16 cellular contexts compared by ENCODE assay signal in genomic region chr22:48563118-48563965, GRCh38.
DNase-seq lines count a peak whose midpoint lies in the region; ATAC-seq and TF ChIP-seq lines count a peak whose summit lies in the region.
"Had no signal": no experiment of that assay in that cellular context is flagged by ENCODE, and none has a peak within 500 bp of the region (broad histone marks: within the 10 kb centered on the region; RNA-seq: fewer than 3 reads in every experiment).

No MANE protein-coding gene starts in this region.

- no peaks in the 10 kb centered on the region for H3K4me1 ChIP-seq in right cardiac atrium (ENCODE audit: control insufficient read depth, insufficient read depth, low read length)
- H3K4me1 ChIP-seq in lower lobe of right lung, result peaks cover 5% of the 10 kb centered on the region
- H3K4me1 ChIP-seq: HAP-1 had no signal

- peaks cover 15% of the 10 kb centered on the region for H3K9me3 Mint-ChIP-seq in glutamatergic neuron (ENCODE audit: unreplicated experiment)
- H3K9me3 Mint-ChIP-seq: GM23338 had no signal

- 84% methylated on average over 30 of the region's 30 CpGs for WGBS in right cardiac atrium

- peak; percentile 9 to 48 (median 17) for DNase-seq in right cardiac atrium
- DNase-seq in Right ventricle myocardium superior, result no peak
- peak; percentile 6 for DNase-seq in glutamatergic neuron
- DNase-seq in lower lobe of right lung, result peak; percentile 44
- no peak for DNase-seq in coronary artery (ENCODE audit: low spot score)
- DNase-seq: C1 segment of cervical spinal cord; Calu3; CD4-positive, alpha-beta memory T cell; COR-L47; DMS53; DMS79 treated with DMSO at 0.1 percent for 48 hours; GF-D8; HFFc6 had no signal

- no peak overlapping the region for H3K4me3 Mint-ChIP-seq in glutamatergic neuron (ENCODE audit: unreplicated experiment)
- H3K4me3 Mint-ChIP-seq: CD4-positive, alpha-beta memory T cell; GM23338; HFFc6 had no signal

- H3K9me3 ChIP-seq in right cardiac atrium (ENCODE audit: control insufficient read depth, low read length) (no peaks in the 10 kb centered on the region), lower lobe of right lung (no peaks in the 10 kb centered on the region)
- H3K9me3 ChIP-seq: HAP-1 had no signal

- H3K27me3 ChIP-seq in right cardiac atrium (ENCODE audit: control insufficient read depth, insufficient read depth), result no peaks in the 10 kb centered on the region
- H3K27me3 ChIP-seq in lower lobe of right lung (ENCODE audit: low read depth), result peaks cover 9% of the 10 kb centered on the region

- H3K36me3 ChIP-seq in lower lobe of right lung, result no peaks in the 10 kb centered on the region
- H3K36me3 ChIP-seq: HAP-1 had no signal

- intact Hi-C loops in right cardiac atrium (cut with DNase I), result no loop called here
- intact Hi-C loops in Right ventricle myocardium superior (cut with DNase I), result no loop called here
- intact Hi-C loops in lower lobe of right lung (cut with DNase I), result no loop called here

- no peaks in the 10 kb centered on the region for H3K36me3 Mint-ChIP-seq in glutamatergic neuron (ENCODE audit: unreplicated experiment)
- H3K36me3 Mint-ChIP-seq: CD4-positive, alpha-beta memory T cell had no signal

- no peak overlapping the region for H3K27ac Mint-ChIP-seq in glutamatergic neuron (ENCODE audit: unreplicated experiment)
- H3K27ac Mint-ChIP-seq: CD4-positive, alpha-beta memory T cell; GM23338; HFFc6 had no signal

- ATAC-seq in right cardiac atrium (no peak), Right ventricle myocardium superior (ENCODE audit: poor library complexity) (no peak), lower lobe of right lung (no peak), HG02571 (IDR thresholded peaks at IDR 0.05; ENCODE audit: unreplicated experiment) (no peak)
- ATAC-seq: GM23338 had no signal

- peaks cover 7% of the 10 kb centered on the region for H3K27me3 Mint-ChIP-seq in glutamatergic neuron (ENCODE audit: unreplicated experiment)

- no peak for TF ChIP-seq CTCF in glutamatergic neuron (IDR thresholded peaks at IDR 0.05; ENCODE audit: partially characterized antibody, unreplicated experiment)
- no peak for TF ChIP-seq CTCF in lower lobe of right lung (IDR thresholded peaks at IDR 0.05)
- TF ChIP-seq CTCF in coronary artery (IDR thresholded peaks at IDR 0.05), result no peak

- H3K4me1 Mint-ChIP-seq in glutamatergic neuron (ENCODE audit: low read depth, unreplicated experiment), result peaks cover 9% of the 10 kb centered on the region

- H3K27ac ChIP-seq in right cardiac atrium (ENCODE audit: low read length) (no peak overlapping the region), lower lobe of right lung (no peak overlapping the region), coronary artery (no peak overlapping the region)

- H3K4me3 ChIP-seq in right cardiac atrium (ENCODE audit: low read length), result no peak overlapping the region
- H3K4me3 ChIP-seq in lower lobe of right lung, result no peak overlapping the region
- no peak overlapping the region for H3K4me3 ChIP-seq in coronary artery
- H3K4me3 ChIP-seq: GM23338, HAP-1 had no signal

Comparison
In these comparisons a context has a peak if more than half of its experiments do, and no peak if none do; other contexts are left out.
1. DNase-seq: peak in right cardiac atrium (3 of 3), glutamatergic neuron (single experiment) and lower lobe of right lung (single experiment); none in Right ventricle myocardium superior (single experiment) and coronary artery (single experiment).